Comparison of ENCODE assay signal across 27 cellular contexts in the genomic region with DNA sequence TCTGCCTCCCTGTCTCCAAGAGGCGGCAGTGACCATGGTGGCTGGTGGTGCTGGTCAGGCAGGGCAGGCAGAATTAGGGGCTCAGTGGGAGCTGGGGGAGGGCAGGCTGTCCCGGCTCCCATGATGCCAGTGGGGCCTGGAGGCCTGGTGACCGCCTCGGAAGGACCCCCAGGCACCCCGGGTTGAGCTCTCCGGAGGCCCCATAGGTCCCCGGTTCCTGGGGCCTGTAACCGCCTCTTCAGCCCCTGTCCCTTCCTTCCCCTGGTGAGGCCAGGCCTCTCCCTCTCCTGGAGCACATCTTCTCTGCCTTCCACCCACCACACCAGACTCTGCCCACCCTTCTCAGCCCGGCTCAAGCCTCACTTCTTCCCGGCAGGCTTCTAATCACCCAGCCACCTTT.
"Had no signal": no experiment of that assay in that cellular context is flagged by ENCODE, and none has a peak within 500 bp of the region (broad histone marks: within the 10 kb centered on the region; RNA-seq: fewer than 3 reads in every experiment).

No MANE protein-coding gene starts in this region.

- ATAC-seq: left lobe of liver, psoas muscle had no signal

- H3K4me1 Mint-ChIP-seq: naive B cell, neural crest cell had no signal

- H3K9me3 Mint-ChIP-seq: activated T-helper 1 cell treated with anti-CD3 and anti-CD28 coated beads, Interleukin-12 subunit alpha, Interleukin-12 subunit beta, Interleukin-2, Interleukin-4 antibody, amounts not matched to agents 30 ng/mL and 10 ng/mL and 1 ng/mL, durations not matched to agents 14 hours and 24 hours and 36 hours; dendritic cell treated with granulocyte-macrophage colony-stimulating factor and Interleukin-4, amounts not matched to agents 40 ng/mL and 50 ng/mL, for 4 days; neural crest cell; T-helper 2 cell treated with Interferon-gamma antibody and Interleukin-4, amounts not matched to agents 5 μg/mL and 100 μg/mL, for 36 hours had no signal

- H3K36me3 Mint-ChIP-seq: naive B cell had no signal

- H2AFZ ChIP-seq: parathyroid adenoma had no signal

- H3K9me3 ChIP-seq: lower lobe of right lung, psoas muscle, suprapubic skin, tibial artery had no signal

- H3K79me2 ChIP-seq: parathyroid adenoma had no signal

- H3K27me3 Mint-ChIP-seq: dendritic cell treated with granulocyte-macrophage colony-stimulating factor and Interleukin-4, amounts not matched to agents 40 ng/mL and 50 ng/mL, for 4 days had no signal

- H3K4me2 ChIP-seq: smooth muscle cell had no signal

- H3K27ac ChIP-seq: lower lobe of right lung, parathyroid adenoma, psoas muscle, suprapubic skin, tibial artery had no signal

- DNase-seq: activated CD4-positive, alpha-beta T cell treated with anti-CD3 and anti-CD28 coated beads for 4 hours; activated CD4-positive, alpha-beta T cell treated with anti-CD3 and anti-CD28 coated beads, Interleukin-2, amount 50 U/mL, for 4 hours; activated gamma-delta T cell treated with Interleukin-2 at 50 U/mL for 16 hours; activated naive CD4-positive, alpha-beta T cell treated with anti-CD3 and anti-CD28 coated beads, Interleukin-2, amount 50 U/mL, for 16 hours; activated T-cell treated with anti-CD3 and anti-CD28 coated beads, Interleukin-2, amount 50 U/mL, for 1 hour; amniotic stem cell; central memory CD4-positive, alpha-beta T cell; effector CD4-positive, alpha-beta T cell; kidney glomerular epithelial cell; lower lobe of right lung; mesendoderm; naive B cell; occipital lobe; psoas muscle; stimulated activated CD4-positive, alpha-beta T cell treated with anti-CD3 and anti-CD28 coated beads, Interleukin-15, amount 100 ng/mL, for 24 hours; stimulated activated CD4-positive, alpha-beta T cell treated with anti-CD3 and anti-CD28 coated beads, Interleukin-2, amount 100 ng/mL, for 24 hours; stimulated activated naive CD4-positive, alpha-beta T cell; T-helper 1 cell; tibial artery had no signal

- H3K36me3 ChIP-seq: lower lobe of right lung, suprapubic skin, tibial artery had no signal

- H3K9ac ChIP-seq: parathyroid adenoma had no signal

- H3K4me3 Mint-ChIP-seq: activated T-helper 1 cell treated with anti-CD3 and anti-CD28 coated beads, Interleukin-12 subunit alpha, Interleukin-12 subunit beta, Interleukin-2, Interleukin-4 antibody, amounts not matched to agents 30 ng/mL and 10 ng/mL and 1 ng/mL, durations not matched to agents 14 hours and 24 hours and 36 hours; dendritic cell treated with granulocyte-macrophage colony-stimulating factor and Interleukin-4, amounts not matched to agents 40 ng/mL and 50 ng/mL, for 4 days; naive B cell; neural crest cell; T-helper 2 cell treated with Interferon-gamma antibody and Interleukin-4, amounts not matched to agents 5 μg/mL and 100 μg/mL, for 36 hours had no signal

- H3K4me1 ChIP-seq: lower lobe of right lung, psoas muscle, suprapubic skin, tibial artery had no signal

- H3K27ac Mint-ChIP-seq: activated T-helper 1 cell treated with anti-CD3 and anti-CD28 coated beads, Interleukin-12 subunit alpha, Interleukin-12 subunit beta, Interleukin-2, Interleukin-4 antibody, amounts not matched to agents 30 ng/mL and 10 ng/mL and 1 ng/mL, durations not matched to agents 14 hours and 24 hours and 36 hours; dendritic cell treated with granulocyte-macrophage colony-stimulating factor and Interleukin-4, amounts not matched to agents 40 ng/mL and 50 ng/mL, for 4 days; T-helper 2 cell treated with Interferon-gamma antibody and Interleukin-4, amounts not matched to agents 5 μg/mL and 100 μg/mL, for 36 hours had no signal

- H3K4me3 ChIP-seq: lower lobe of right lung, psoas muscle, smooth muscle cell, suprapubic skin, tibial artery had no signal

- H3K27me3 ChIP-seq: suprapubic skin, tibial artery had no signal
